Comparison of ENCODE assay signal across 17 cellular contexts in the genomic region with DNA sequence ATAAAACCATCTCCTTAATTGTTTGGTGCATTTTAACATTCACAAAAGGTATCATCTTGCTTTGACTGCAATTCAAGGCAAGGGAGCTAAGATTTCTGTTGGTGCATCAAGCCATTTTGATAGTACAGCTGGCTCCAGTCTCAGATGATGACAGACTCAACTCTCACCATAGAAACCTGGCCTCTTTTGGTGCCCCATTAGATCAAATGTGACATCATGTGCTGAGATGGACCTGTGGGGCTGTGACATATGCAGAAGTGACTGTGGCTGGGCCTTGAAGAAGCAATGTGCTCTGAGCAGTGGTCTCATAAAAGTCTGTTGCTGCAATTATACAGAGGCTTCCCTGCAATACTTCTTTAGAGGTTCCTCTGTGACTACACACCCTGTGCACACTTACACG.
"Had no signal": no experiment of that assay in that cellular context is flagged by ENCODE, and none has a peak within 500 bp of the region (broad histone marks: within the 10 kb centered on the region; RNA-seq: fewer than 3 reads in every experiment).

No MANE protein-coding gene starts in this region.

- H3K36me3 ChIP-seq: brain microvascular endothelial cell, sigmoid colon, spleen, stomach, thoracic aorta, uterus had no signal

- H3K9me3 ChIP-seq: sigmoid colon, spleen, stomach, thoracic aorta, uterus had no signal

- H3K27me3 ChIP-seq: brain microvascular endothelial cell, sigmoid colon, spleen, stomach, uterus had no signal

- ATAC-seq: effector memory CD8-positive, alpha-beta T cell; left lobe of liver had no signal

- H3K4me3 ChIP-seq: sigmoid colon, spleen, stomach, thoracic aorta, uterus had no signal

- DNase-seq: activated CD4-positive, alpha-beta T cell treated with anti-CD3 and anti-CD28 coated beads, Interleukin-2, amount 10 ng/mL, durations not matched to agents 7 days and 5 days; activated CD4-positive, CD25-positive, alpha-beta regulatory T cell; activated naive CD8-positive, alpha-beta T cell treated with anti-CD3 and anti-CD28 coated beads for 36 hours; cerebellar nuclear complex; dermis blood vessel endothelial cell; effector memory CD8-positive, alpha-beta T cell; head of caudate nucleus; mesendoderm; nephron progenitor cell; sigmoid colon; spleen; stimulated activated CD4-positive, alpha-beta T cell treated with anti-CD3 and anti-CD28 coated beads, Interleukin-1b, Interleukin-23, amount 100 ng/mL, for 48 hours; stomach; uterus had no signal

- H3K27ac ChIP-seq: brain microvascular endothelial cell, sigmoid colon, spleen, thoracic aorta, uterus had no signal

- H3K4me1 ChIP-seq: stomach, uterus had no signal
